In genomic region chr17:79087428-79088143, GRCh38 we compare ENCODE assay signal across 8 cellular contexts. TPM values are rescaled to one million over a fixed set of nuclear protein-coding genes. Genes with fewer than 3 reads are reported as not detected.
DNase-seq lines count a peak whose midpoint lies in the region; ATAC-seq lines count a peak whose summit lies in the region.

No MANE protein-coding gene starts in this region.

- DNase-seq in Ammon's horn (ENCODE audit: low spot score) (peak; percentile 75), H7 (peak; percentile 97), NCI-H460 (ENCODE audit: extremely low read depth, low read depth) (peak; percentile 67), ecto neural progenitor cell (ENCODE audit: low spot score) (peak; percentile 91), medulla oblongata (ENCODE audit: extremely low spot score) (peak; percentile 70)
- DNase-seq in activated CD4-positive, alpha-beta T cell treated with anti-CD3 and anti-CD28 coated beads, Interleukin-2, amount 50 U/mL, for 48 hours: peak; percentile 80 to 86
- peak; percentile 68 for DNase-seq in stimulated activated CD8-positive, alpha-beta memory T cell treated with anti-CD3 and anti-CD28 coated beads, Interleukin-15, amount 100 ng/mL, for 1 hour (ENCODE audit: low read depth)

- H3K36me3 ChIP-seq in H7 (replicated peaks; ENCODE audit: control insufficient read depth, insufficient read depth, low read length): peaks cover 3% of the 10 kb centered on the region

- H3K4me3 ChIP-seq in H7 (ENCODE audit: insufficient read depth, low read depth, low read length): no peak overlapping the region

- ATAC-seq in GM21515 (IDR thresholded peaks at IDR 0.05; ENCODE audit: unreplicated experiment): no peak

- H3K27me3 ChIP-seq in H7 (ENCODE audit: control insufficient read depth, insufficient read depth, low read length): no peaks in the 10 kb centered on the region

RNA-seq across cellular contexts. Expression of gene ENGASE, which starts 13.0 kb away (rescaled TPM):
- 13.3 and 21.3 TPM in 2 replicates for total RNA-seq in H7 (2014; rRNA removed; shearing (Covaris generic))
- 4.4 and 8.5 TPM in 2 replicates for total RNA-seq in NCI-H460 (2014; rRNA removed; shearing (Covaris generic))
- polyA plus RNA-seq in NCI-H460 (2014; cell fraction: nucleus; rRNA removed): 93.5 and 95.9 TPM in 2 replicates
